In the genomic region with DNA sequence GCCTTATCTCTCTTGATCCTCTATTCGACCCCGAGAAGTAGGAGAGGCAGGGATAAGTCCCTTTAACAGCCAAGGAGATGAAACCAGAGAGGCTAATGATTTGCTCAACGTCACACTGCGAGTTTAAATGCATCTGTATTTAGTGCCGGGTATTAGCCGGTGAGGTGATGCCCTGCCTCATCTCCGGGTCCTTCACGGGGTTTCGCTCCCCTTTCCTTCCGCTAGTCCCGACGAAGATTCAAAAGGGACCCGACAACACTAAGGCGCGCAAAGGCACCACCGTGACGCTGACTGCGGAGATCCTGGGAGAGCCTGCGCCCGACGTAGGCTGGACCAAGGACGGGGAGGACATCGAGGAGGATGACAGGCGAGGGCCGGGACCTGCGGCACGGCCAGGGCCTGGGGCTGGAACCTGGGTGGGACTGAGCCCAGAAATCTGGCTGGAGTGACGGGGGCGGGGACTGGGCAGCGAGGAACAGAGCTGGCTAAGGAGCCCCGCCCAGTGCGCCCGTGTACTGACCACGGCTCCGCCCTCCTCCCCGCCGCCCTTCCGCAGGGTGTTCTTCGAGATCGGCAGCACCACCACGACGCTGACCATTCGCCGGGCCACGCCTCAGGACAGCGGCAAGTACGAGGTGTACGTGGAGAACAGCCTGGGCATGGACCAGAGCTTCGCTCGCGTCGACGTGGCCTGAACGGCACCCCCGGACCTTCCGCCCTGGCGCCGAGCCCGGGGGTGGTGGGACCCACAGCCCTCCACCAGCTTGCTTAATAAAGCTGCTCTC, we compare ENCODE assay signal across 1 cellular context.
TF ChIP-seq lines count a peak whose summit lies in the region.

No MANE protein-coding gene starts in this region.

TF ChIP-seq in HepG2, 621 proteins besides CTCF, POLR2A, EP300 and RAD21 (continued from another document and continues in another):
- 0 out of 2 replicates have a peak, but pooled peaks have one; percentile 18 for TF ChIP-seq ZNF510 (CRISPR knock-in tag; IDR thresholded peaks at IDR 0.05; ENCODE audit: low read depth)
- TF ChIP-seq SSRP1 (CRISPR knock-in tag; IDR thresholded peaks at IDR 0.05), result no peak
- 0 out of 2 replicates have a peak, but pooled peaks have one; percentile 57 for TF ChIP-seq ZFP41 (CRISPR knock-in tag; IDR thresholded peaks at IDR 0.05; ENCODE audit: borderline replicate concordance)
- TF ChIP-seq ZNF614 (CRISPR knock-in tag; IDR thresholded peaks at IDR 0.05; ENCODE audit: borderline replicate concordance), result peak; percentile 57; the same call in 1 of the 2 replicates
- TF ChIP-seq, protein P1, sequence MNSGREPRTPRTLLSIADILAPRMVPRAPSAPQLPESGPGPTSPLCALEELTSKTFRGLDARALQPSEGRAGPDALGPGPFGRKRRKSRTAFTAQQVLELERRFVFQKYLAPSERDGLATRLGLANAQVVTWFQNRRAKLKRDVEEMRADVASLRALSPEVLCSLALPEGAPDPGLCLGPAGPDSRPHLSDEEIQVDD (CRISPR knock-in tag; IDR thresholded peaks at IDR 0.05; ENCODE audit: borderline replicate concordance), result peak; percentile 76; the same call in 1 of the 2 replicates
- peak; percentile 34; the same call in 1 of the 2 replicates for TF ChIP-seq HDAC1 (CRISPR knock-in tag; IDR thresholded peaks at IDR 0.05)
- no peak for TF ChIP-seq ZNF337 (CRISPR knock-in tag; IDR thresholded peaks at IDR 0.05; ENCODE audit: borderline replicate concordance, low read depth)
- peak; percentile 97 for TF ChIP-seq HNRNPLL (IDR thresholded peaks at IDR 0.05; ENCODE audit: low read depth, low read length, poor library complexity, severe bottlenecking)
- no peak for TF ChIP-seq NCOR1 (IDR thresholded peaks at IDR 0.05; ENCODE audit: borderline replicate concordance, low read length)
- TF ChIP-seq, protein P2, sequence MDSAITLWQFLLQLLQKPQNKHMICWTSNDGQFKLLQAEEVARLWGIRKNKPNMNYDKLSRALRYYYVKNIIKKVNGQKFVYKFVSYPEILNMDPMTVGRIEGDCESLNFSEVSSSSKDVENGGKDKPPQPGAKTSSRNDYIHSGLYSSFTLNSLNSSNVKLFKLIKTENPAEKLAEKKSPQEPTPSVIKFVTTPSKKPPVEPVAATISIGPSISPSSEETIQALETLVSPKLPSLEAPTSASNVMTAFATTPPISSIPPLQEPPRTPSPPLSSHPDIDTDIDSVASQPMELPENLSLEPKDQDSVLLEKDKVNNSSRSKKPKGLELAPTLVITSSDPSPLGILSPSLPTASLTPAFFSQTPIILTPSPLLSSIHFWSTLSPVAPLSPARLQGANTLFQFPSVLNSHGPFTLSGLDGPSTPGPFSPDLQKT (CRISPR knock-in tag; IDR thresholded peaks at IDR 0.05; ENCODE audit: borderline replicate concordance), result no peak
- TF ChIP-seq, protein P3, sequence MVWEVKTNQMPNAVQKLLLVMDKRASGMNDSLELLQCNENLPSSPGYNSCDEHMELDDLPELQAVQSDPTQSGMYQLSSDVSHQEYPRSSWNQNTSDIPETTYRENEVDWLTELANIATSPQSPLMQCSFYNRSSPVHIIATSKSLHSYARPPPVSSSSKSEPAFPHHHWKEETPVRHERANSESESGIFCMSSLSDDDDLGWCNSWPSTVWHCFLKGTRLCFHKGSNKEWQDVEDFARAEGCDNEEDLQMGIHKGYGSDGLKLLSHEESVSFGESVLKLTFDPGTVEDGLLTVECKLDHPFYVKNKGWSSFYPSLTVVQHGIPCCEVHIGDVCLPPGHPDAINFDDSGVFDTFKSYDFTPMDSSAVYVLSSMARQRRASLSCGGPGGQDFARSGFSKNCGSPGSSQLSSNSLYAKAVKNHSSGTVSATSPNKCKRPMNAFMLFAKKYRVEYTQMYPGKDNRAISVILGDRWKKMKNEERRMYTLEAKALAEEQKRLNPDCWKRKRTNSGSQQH (CRISPR knock-in tag; IDR thresholded peaks at IDR 0.05; ENCODE audit: low read depth), result peak; percentile 83; the same call in 1 of the 2 replicates
- TF ChIP-seq, protein P4, sequence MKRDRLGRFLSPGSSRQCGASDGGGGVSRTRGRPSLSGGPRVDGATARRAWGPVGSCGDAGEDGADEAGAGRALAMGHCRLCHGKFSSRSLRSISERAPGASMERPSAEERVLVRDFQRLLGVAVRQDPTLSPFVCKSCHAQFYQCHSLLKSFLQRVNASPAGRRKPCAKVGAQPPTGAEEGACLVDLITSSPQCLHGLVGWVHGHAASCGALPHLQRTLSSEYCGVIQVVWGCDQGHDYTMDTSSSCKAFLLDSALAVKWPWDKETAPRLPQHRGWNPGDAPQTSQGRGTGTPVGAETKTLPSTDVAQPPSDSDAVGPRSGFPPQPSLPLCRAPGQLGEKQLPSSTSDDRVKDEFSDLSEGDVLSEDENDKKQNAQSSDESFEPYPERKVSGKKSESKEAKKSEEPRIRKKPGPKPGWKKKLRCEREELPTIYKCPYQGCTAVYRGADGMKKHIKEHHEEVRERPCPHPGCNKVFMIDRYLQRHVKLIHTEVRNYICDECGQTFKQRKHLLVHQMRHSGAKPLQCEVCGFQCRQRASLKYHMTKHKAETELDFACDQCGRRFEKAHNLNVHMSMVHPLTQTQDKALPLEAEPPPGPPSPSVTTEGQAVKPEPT (CRISPR knock-in tag; IDR thresholded peaks at IDR 0.05; ENCODE audit: low read depth), result no peak
- no peak for TF ChIP-seq FOSL1 (CRISPR knock-in tag; IDR thresholded peaks at IDR 0.05; ENCODE audit: borderline replicate concordance)
- TF ChIP-seq, protein P5, sequence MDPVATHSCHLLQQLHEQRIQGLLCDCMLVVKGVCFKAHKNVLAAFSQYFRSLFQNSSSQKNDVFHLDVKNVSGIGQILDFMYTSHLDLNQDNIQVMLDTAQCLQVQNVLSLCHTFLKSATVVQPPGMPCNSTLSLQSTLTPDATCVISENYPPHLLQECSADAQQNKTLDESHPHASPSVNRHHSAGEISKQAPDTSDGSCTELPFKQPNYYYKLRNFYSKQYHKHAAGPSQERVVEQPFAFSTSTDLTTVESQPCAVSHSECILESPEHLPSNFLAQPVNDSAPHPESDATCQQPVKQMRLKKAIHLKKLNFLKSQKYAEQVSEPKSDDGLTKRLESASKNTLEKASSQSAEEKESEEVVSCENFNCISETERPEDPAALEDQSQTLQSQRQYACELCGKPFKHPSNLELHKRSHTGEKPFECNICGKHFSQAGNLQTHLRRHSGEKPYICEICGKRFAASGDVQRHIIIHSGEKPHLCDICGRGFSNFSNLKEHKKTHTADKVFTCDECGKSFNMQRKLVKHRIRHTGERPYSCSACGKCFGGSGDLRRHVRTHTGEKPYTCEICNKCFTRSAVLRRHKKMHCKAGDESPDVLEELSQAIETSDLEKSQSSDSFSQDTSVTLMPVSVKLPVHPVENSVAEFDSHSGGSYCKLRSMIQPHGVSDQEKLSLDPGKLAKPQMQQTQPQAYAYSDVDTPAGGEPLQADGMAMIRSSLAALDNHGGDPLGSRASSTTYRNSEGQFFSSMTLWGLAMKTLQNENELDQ (CRISPR knock-in tag; IDR thresholded peaks at IDR 0.05; ENCODE audit: borderline replicate concordance), result no peak
- TF ChIP-seq ARNT (IDR thresholded peaks at IDR 0.05), result no peak
- TF ChIP-seq JUND (CRISPR knock-in tag; IDR thresholded peaks at IDR 0.05), result no peak
- TF ChIP-seq, protein P6, sequence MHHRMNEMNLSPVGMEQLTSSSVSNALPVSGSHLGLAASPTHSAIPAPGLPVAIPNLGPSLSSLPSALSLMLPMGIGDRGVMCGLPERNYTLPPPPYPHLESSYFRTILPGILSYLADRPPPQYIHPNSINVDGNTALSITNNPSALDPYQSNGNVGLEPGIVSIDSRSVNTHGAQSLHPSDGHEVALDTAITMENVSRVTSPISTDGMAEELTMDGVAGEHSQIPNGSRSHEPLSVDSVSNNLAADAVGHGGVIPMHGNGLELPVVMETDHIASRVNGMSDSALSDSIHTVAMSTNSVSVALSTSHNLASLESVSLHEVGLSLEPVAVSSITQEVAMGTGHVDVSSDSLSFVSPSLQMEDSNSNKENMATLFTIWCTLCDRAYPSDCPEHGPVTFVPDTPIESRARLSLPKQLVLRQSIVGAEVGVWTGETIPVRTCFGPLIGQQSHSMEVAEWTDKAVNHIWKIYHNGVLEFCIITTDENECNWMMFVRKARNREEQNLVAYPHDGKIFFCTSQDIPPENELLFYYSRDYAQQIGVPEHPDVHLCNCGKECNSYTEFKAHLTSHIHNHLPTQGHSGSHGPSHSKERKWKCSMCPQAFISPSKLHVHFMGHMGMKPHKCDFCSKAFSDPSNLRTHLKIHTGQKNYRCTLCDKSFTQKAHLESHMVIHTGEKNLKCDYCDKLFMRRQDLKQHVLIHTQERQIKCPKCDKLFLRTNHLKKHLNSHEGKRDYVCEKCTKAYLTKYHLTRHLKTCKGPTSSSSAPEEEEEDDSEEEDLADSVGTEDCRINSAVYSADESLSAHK (CRISPR knock-in tag; IDR thresholded peaks at IDR 0.05; ENCODE audit: borderline replicate concordance), result no peak
- TF ChIP-seq NFIC (IDR thresholded peaks at IDR 0.05; ENCODE audit: low read length), result no peak
- TF ChIP-seq GTF3A (CRISPR knock-in tag; conservative IDR thresholded peaks at IDR 0.05), result no peak
- no peak for TF ChIP-seq SUZ12 (IDR thresholded peaks at IDR 0.05; ENCODE audit: low read depth, low read length)
- no peak for TF ChIP-seq SCMH1 (CRISPR knock-in tag; IDR thresholded peaks at IDR 0.05; ENCODE audit: borderline replicate concordance)
- TF ChIP-seq KLF16 (CRISPR knock-in tag; IDR thresholded peaks at IDR 0.05), result no peak
- TF ChIP-seq HOXA9 (CRISPR knock-in tag; IDR thresholded peaks at IDR 0.05; ENCODE audit: borderline replicate concordance), result no peak
- TF ChIP-seq MAFK (conservative IDR thresholded peaks at IDR 0.05 in 1 of 2, IDR thresholded peaks at IDR 0.05 in 1 of 2; ENCODE audit: low read length in 2 of 2), result no peak
- TF ChIP-seq ZNF224 (CRISPR knock-in tag; IDR thresholded peaks at IDR 0.05), result 0 out of 2 replicates have a peak, but pooled peaks have one; percentile 24
- TF ChIP-seq ZNF616 (CRISPR knock-in tag; IDR thresholded peaks at IDR 0.05; ENCODE audit: low read depth), result peak; percentile 93
- TF ChIP-seq NFRKB (IDR thresholded peaks at IDR 0.05), result no peak
- TF ChIP-seq ZNF350 (CRISPR knock-in tag; IDR thresholded peaks at IDR 0.05; ENCODE audit: borderline replicate concordance, low read depth), result no peak
- TF ChIP-seq, protein P7, sequence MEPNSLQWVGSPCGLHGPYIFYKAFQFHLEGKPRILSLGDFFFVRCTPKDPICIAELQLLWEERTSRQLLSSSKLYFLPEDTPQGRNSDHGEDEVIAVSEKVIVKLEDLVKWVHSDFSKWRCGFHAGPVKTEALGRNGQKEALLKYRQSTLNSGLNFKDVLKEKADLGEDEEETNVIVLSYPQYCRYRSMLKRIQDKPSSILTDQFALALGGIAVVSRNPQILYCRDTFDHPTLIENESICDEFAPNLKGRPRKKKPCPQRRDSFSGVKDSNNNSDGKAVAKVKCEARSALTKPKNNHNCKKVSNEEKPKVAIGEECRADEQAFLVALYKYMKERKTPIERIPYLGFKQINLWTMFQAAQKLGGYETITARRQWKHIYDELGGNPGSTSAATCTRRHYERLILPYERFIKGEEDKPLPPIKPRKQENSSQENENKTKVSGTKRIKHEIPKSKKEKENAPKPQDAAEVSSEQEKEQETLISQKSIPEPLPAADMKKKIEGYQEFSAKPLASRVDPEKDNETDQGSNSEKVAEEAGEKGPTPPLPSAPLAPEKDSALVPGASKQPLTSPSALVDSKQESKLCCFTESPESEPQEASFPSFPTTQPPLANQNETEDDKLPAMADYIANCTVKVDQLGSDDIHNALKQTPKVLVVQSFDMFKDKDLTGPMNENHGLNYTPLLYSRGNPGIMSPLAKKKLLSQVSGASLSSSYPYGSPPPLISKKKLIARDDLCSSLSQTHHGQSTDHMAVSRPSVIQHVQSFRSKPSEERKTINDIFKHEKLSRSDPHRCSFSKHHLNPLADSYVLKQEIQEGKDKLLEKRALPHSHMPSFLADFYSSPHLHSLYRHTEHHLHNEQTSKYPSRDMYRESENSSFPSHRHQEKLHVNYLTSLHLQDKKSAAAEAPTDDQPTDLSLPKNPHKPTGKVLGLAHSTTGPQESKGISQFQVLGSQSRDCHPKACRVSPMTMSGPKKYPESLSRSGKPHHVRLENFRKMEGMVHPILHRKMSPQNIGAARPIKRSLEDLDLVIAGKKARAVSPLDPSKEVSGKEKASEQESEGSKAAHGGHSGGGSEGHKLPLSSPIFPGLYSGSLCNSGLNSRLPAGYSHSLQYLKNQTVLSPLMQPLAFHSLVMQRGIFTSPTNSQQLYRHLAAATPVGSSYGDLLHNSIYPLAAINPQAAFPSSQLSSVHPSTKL (CRISPR knock-in tag; IDR thresholded peaks at IDR 0.05), result no peak; the same call in 1 of the 2 replicates
- no peak for TF ChIP-seq TCF7 (IDR thresholded peaks at IDR 0.05; ENCODE audit: low read depth)
- TF ChIP-seq LCORL (IDR thresholded peaks at IDR 0.05), result no peak
- TF ChIP-seq LCORL (CRISPR knock-in tag; IDR thresholded peaks at IDR 0.05), result no peak
- peak; percentile 82 for TF ChIP-seq KLF6 (CRISPR knock-in tag; IDR thresholded peaks at IDR 0.05)
- TF ChIP-seq, protein P8, sequence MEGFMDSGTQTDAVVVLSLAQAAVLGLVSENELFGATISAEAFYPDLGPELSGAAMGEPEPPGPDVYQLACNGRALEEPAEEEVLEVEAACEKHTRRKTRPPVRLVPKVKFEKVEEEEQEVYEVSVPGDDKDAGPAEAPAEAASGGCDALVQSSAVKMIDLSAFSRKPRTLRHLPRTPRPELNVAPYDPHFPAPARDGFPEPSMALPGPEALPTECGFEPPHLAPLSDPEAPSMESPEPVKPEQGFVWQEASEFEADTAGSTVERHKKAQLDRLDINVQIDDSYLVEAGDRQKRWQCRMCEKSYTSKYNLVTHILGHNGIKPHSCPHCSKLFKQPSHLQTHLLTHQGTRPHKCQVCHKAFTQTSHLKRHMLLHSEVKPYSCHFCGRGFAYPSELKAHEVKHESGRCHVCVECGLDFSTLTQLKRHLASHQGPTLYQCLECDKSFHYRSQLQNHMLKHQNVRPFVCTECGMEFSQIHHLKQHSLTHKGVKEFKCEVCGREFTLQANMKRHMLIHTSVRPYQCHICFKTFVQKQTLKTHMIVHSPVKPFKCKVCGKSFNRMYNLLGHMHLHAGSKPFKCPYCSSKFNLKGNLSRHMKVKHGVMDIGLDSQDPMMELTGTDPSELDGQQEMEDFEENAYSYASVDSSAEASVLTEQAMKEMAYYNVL (CRISPR knock-in tag; IDR thresholded peaks at IDR 0.05; ENCODE audit: borderline replicate concordance), result no peak
- TF ChIP-seq ZNF263 (CRISPR knock-in tag; IDR thresholded peaks at IDR 0.05), result peak; percentile 61; the same call in 1 of the 2 replicates
- 0 out of 2 replicates have a peak, but pooled peaks have one; percentile 17 for TF ChIP-seq ZNF556 (CRISPR knock-in tag; IDR thresholded peaks at IDR 0.05; ENCODE audit: borderline replicate concordance)
